In genomic region chr6:31779908-31780307, GRCh38 we compare ENCODE assay signal across 1 cellular context.
A peak's percentile ranks its signal among the peaks of the same experiment; 100 is the strongest.
TF ChIP-seq lines count a peak whose summit lies in the region.

No MANE protein-coding gene starts in this region.

TF ChIP-seq in K562, 482 proteins besides CTCF, POLR2A, EP300 and RAD21:
- TF ChIP-seq RBM22 (IDR thresholded peaks at IDR 0.05; ENCODE audit: low read depth, low read length, poor library complexity, severe bottlenecking) (no peak), TFAP4 (CRISPR knock-in tag; IDR thresholded peaks at IDR 0.05; ENCODE audit: borderline replicate concordance) (peak; percentile 20; the same call in 1 of the 2 replicates), RBFOX2 (IDR thresholded peaks at IDR 0.05; ENCODE audit: low read depth, low read length) (peak; percentile 8; the same call in 1 of the 2 replicates), ZNF436 (CRISPR knock-in tag; IDR thresholded peaks at IDR 0.05) (no peak), ZBTB1 (CRISPR knock-in tag; IDR thresholded peaks at IDR 0.05; ENCODE audit: borderline replicate concordance, low read depth) (0 out of 2 replicates have a peak, but pooled peaks have one; percentile 13), ZBTB33 (CRISPR knock-in tag; IDR thresholded peaks at IDR 0.05) (peak; percentile 75), GABPB1 (CRISPR knock-in tag; IDR thresholded peaks at IDR 0.05) (0 out of 2 replicates have a peak, but pooled peaks have one; percentile 35), TAF7 (tag; IDR thresholded peaks at IDR 0.05) (no peak), POLR2G (IDR thresholded peaks at IDR 0.05; ENCODE audit: low read depth, low read length) (peak; percentile 56), TBL1XR1 (IDR thresholded peaks at IDR 0.05; ENCODE audit: low read length in 2 of 2) (no peak)
